In the genomic region with DNA sequence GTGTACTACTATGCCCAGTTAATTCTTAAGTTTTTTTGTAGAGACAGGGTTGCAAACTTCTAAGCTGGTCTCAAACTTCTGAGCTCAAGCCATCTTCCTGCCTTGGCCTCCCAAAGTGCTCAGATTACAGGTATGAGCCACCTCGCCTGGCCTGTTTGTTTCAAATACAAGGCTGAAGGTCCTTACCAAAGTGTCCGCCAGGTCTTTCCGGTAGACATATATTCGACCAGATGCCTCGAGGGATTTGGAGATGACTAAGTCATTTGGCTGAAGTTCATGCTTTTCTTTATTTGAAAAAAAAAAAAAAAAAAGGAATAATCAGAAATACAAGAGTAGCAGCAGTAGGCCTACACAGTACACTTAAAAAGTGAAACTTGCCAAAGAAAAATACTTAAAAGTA, we compare ENCODE assay signal across 1 cellular context.
TF ChIP-seq lines count a peak whose summit lies in the region.

No MANE protein-coding gene starts in this region.

TF ChIP-seq in endothelial cell of umbilical vein, 7 proteins besides CTCF, POLR2A, EP300 and RAD21:
- TF ChIP-seq, protein P1, sequence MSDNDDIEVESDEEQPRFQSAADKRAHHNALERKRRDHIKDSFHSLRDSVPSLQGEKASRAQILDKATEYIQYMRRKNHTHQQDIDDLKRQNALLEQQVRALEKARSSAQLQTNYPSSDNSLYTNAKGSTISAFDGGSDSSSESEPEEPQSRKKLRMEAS (IDR thresholded peaks at IDR 0.05; ENCODE audit: insufficient read depth, insufficient read length), result no peak
- no peak for TF ChIP-seq EZH2 (IDR thresholded peaks at IDR 0.05; ENCODE audit: borderline replicate concordance, low read depth, low read length, severe bottlenecking)
- TF ChIP-seq GATA2 (IDR thresholded peaks at IDR 0.05; ENCODE audit: insufficient read depth, insufficient read length, low read depth, low read length), result no peak
- no peak for TF ChIP-seq JUN (IDR thresholded peaks at IDR 0.05; ENCODE audit: borderline replicate concordance, insufficient read depth, insufficient read length, low read depth)
- TF ChIP-seq MYC (IDR thresholded peaks at IDR 0.05; ENCODE audit: low read depth, low read length), result no peak
- TF ChIP-seq FOS (IDR thresholded peaks at IDR 0.05; ENCODE audit: borderline replicate concordance, insufficient read depth, low read length), result no peak
- no peak for TF ChIP-seq POLR2AphosphoS5 (IDR thresholded peaks at IDR 0.05; ENCODE audit: insufficient read depth, low read depth, low read length)
